In genomic region chr4:16439771-16440170, GRCh38 we compare ENCODE assay signal across 16 cellular contexts.
DNase-seq lines count a peak whose midpoint lies in the region; ATAC-seq and TF ChIP-seq lines count a peak whose summit lies in the region.
"Had no signal": no experiment of that assay in that cellular context is flagged by ENCODE, and none has a peak within 500 bp of the region (broad histone marks: within the 10 kb centered on the region; RNA-seq: fewer than 3 reads in every experiment).

No MANE protein-coding gene starts in this region.

- no peaks in the 10 kb centered on the region for H3K36me3 ChIP-seq in left ventricle myocardium inferior

- CTCF ChIA-PET in Calu3 (lab: Charles Lee), result no interaction called here

- no peak for TF ChIP-seq CTCF in left ventricle myocardium inferior (IDR thresholded peaks at IDR 0.05; ENCODE audit: borderline replicate concordance)
- no peak for TF ChIP-seq CTCF in nephron (IDR thresholded peaks at IDR 0.05; ENCODE audit: unreplicated experiment in 3 of 3)
- no peak for TF ChIP-seq CTCF in Calu3 (IDR thresholded peaks at IDR 0.05; ENCODE audit: unreplicated experiment)

- peak; percentile 87 for ATAC-seq in Right ventricle myocardium superior (ENCODE audit: poor library complexity)

- H3K27ac Mint-ChIP-seq in nephron (peak overlapping the region in 2 of 3 experiments; percentile 47 to 61), Calu3 (ENCODE audit: unreplicated experiment) (no peak overlapping the region)
- H3K27ac Mint-ChIP-seq: B cell; CD4-positive, alpha-beta T cell; H9 had no signal

- DNase-seq in Right ventricle myocardium superior, result peak; percentile 43
- DNase-seq in cardiac septum (ENCODE audit: low spot score), result no peak
- DNase-seq in left ventricle myocardium inferior, result peak; percentile 21
- DNase-seq in ecto neural progenitor cell (ENCODE audit: low spot score), result no peak
- DNase-seq in HuH-7.5 (ENCODE audit: low spot score), result no peak
- no peak for DNase-seq in mesenteric fat pad (ENCODE audit: low spot score)
- DNase-seq in Calu3, result no peak
- DNase-seq: 8988T; C1 segment of cervical spinal cord; CD4-positive, alpha-beta T cell; DND-41; GDM1; GOT3; H9 had no signal

- peak overlapping the region; percentile 57 for H3K27ac ChIP-seq in left ventricle myocardium inferior (replicated peaks)

- H3K9me3 Mint-ChIP-seq in nephron (peaks cover 13% of the 10 kb centered on the region), Calu3 (ENCODE audit: low read depth, unreplicated experiment) (peaks cover 2% of the 10 kb centered on the region)

- H3K27me3 Mint-ChIP-seq in nephron (ENCODE audit: low read depth) (no peaks in the 10 kb centered on the region), Calu3 (ENCODE audit: unreplicated experiment) (peaks cover 40% of the 10 kb centered on the region)
- H3K27me3 Mint-ChIP-seq: B cell had no signal

- H3K4me1 ChIP-seq in left ventricle myocardium inferior, result no peaks in the 10 kb centered on the region

- H3K36me3 Mint-ChIP-seq in nephron (ENCODE audit: low read depth) (no peaks in the 10 kb centered on the region), Calu3 (ENCODE audit: insufficient read depth, unreplicated experiment) (no peaks in the 10 kb centered on the region)

- H3K9me3 ChIP-seq in left ventricle myocardium inferior (replicated peaks), result peaks cover 20% of the 10 kb centered on the region

- H3K4me3 Mint-ChIP-seq in nephron (no peak overlapping the region), Calu3 (ENCODE audit: low read depth, unreplicated experiment) (no peak overlapping the region)
- H3K4me3 Mint-ChIP-seq: B cell; CD4-positive, alpha-beta T cell; H9 had no signal

- H3K4me3 ChIP-seq in left ventricle myocardium inferior, result no peak overlapping the region

- intact Hi-C loops in Right ventricle myocardium superior (cut with DNase I) (loop anchor here (5.0 kb wide), 1 partner anchor 152 kb away; no protein-coding TSS in a partner anchor), cardiac septum (cut with DNase I) (loop anchor here (5.0 kb wide), 1 partner anchor 147 kb away; no protein-coding TSS in a partner anchor), left ventricle myocardium inferior (cut with micrococcal nuclease) (loop anchor here (5.0 kb wide), 1 partner anchor 147 kb away; no protein-coding TSS in a partner anchor), Calu3 (cut with micrococcal nuclease; ENCODE audit: unreplicated experiment) (no loop called here)

- H3K4me1 Mint-ChIP-seq in nephron, result peaks cover 10% of the 10 kb centered on the region
- peaks cover 9% of the 10 kb centered on the region for H3K4me1 Mint-ChIP-seq in Calu3 (ENCODE audit: low read depth, unreplicated experiment)
- H3K4me1 Mint-ChIP-seq: B cell had no signal

- no TSS peak for BruUV-seq in Calu3 (replicated peaks; lab: Mats Ljungman, UMichigan)

- H3K27me3 ChIP-seq in left ventricle myocardium inferior (ENCODE audit: low read depth), result no peaks in the 10 kb centered on the region

Comparison
In these comparisons a context has a peak if more than half of its experiments do, and no peak if none do; other contexts are left out.
1. DNase-seq: peak in Right ventricle myocardium superior (single experiment) and left ventricle myocardium inferior (single experiment); none in cardiac septum (single experiment), ecto neural progenitor cell (single experiment), HuH-7.5 (single experiment), mesenteric fat pad (single experiment) and Calu3 (single experiment).